Comparison of ENCODE assay signal across 8 cellular contexts in genomic region chr15:36579792-36580431, GRCh38. TPM values are rescaled to one million over a fixed set of nuclear protein-coding genes. Genes with fewer than 3 reads are reported as not detected.
A peak's percentile ranks its signal among the peaks of the same experiment; 100 is the strongest.
DNase-seq lines count a peak whose midpoint lies in the region; ATAC-seq, FAIRE-seq and TF ChIP-seq lines count a peak whose summit lies in the region.

No MANE protein-coding gene starts in this region.

- peak overlapping the region; percentile 71 for H3K27ac ChIP-seq in C4-2B

- no peaks in the 10 kb centered on the region for H3K9me3 Mint-ChIP-seq in WTC11

- H3K4me3 ChIP-seq in fibroblast of mammary gland (ENCODE audit: control insufficient read depth, low read depth, low read length), result peak overlapping the region; percentile 80

- H3K36me3 Mint-ChIP-seq in WTC11, result no peaks in the 10 kb centered on the region

- TF ChIP-seq CTCF in C4-2B (conservative IDR thresholded peaks at IDR 0.05) (no peak), WTC11 (IDR thresholded peaks at IDR 0.05) (no peak), fibroblast of mammary gland (conservative IDR thresholded peaks at IDR 0.05; ENCODE audit: control insufficient read depth, insufficient read depth, low read depth, low read length) (no peak), omental fat pad (IDR thresholded peaks at IDR 0.05) (no peak)

- H3K27ac Mint-ChIP-seq in WTC11, result peak overlapping the region; percentile 99

- no peak for FAIRE-seq in GM19239 (lab: Jason Lieb, UNC)
- no peak for FAIRE-seq in GM12892 (lab: Jason Lieb, UNC)

- DNase-seq in GM19239 (ENCODE audit: insufficient read length, low spot score) (peak; percentile 4), WTC11 (ENCODE audit: low spot score) (no peak), fibroblast of mammary gland (ENCODE audit: low read depth) (peak; percentile 40), omental fat pad (ENCODE audit: low spot score) (no peak), GM12892 (ENCODE audit: insufficient read length) (no peak), NCI-H446 treated with DMSO at 0.1 percent for 48 hours (lab: John Stamatoyannopoulos, UW) (no peak)

- H3K27me3 Mint-ChIP-seq in WTC11 (ENCODE audit: low read depth), result no peaks in the 10 kb centered on the region

- ATAC-seq in HG03457 (IDR thresholded peaks at IDR 0.05; ENCODE audit: unreplicated experiment), result peak; percentile 23
- peak; percentile 54 for ATAC-seq in WTC11
- ATAC-seq in omental fat pad (ENCODE audit: low FRiP score), result peak; percentile 57

- CTCF ChIA-PET in WTC11 (lab: Charles Lee), result interaction anchor here (1.2 kb wide), 1 partner anchor 298 kb away, joined by 4 read pairs; no protein-coding TSS in a partner anchor

- no peak for TF ChIP-seq POLR2A in GM12892 (IDR thresholded peaks at IDR 0.05; ENCODE audit: low read depth, low read length)

- H3K4me3 Mint-ChIP-seq in WTC11, result peak overlapping the region; percentile 82

- POLR2A ChIA-PET in WTC11 (lab: Charles Lee), result interaction anchor here (1.1 kb wide), 1 partner anchor 8 kb away, joined by 4 read pairs; no protein-coding TSS in a partner anchor

- peaks cover 30% of the 10 kb centered on the region for H3K4me1 Mint-ChIP-seq in WTC11

TF ChIP-seq in WTC11, 78 proteins besides CTCF, POLR2A, EP300 and RAD21:
- TF ChIP-seq FOXJ3 (CRISPR knock-in tag; IDR thresholded peaks at IDR 0.05; ENCODE audit: borderline replicate concordance) (no peak), ZNF423 (CRISPR knock-in tag; IDR thresholded peaks at IDR 0.05) (no peak), ZNF263 (CRISPR knock-in tag; IDR thresholded peaks at IDR 0.05; ENCODE audit: low read depth) (no peak), CREB1 (CRISPR knock-in tag; IDR thresholded peaks at IDR 0.05) (no peak), GABPB1 (CRISPR knock-in tag; IDR thresholded peaks at IDR 0.05) (no peak), TCF7 (CRISPR knock-in tag; IDR thresholded peaks at IDR 0.05; ENCODE audit: low read depth) (0 out of 2 replicates have a peak, but pooled peaks have one; percentile 36), KAT7 (CRISPR knock-in tag; IDR thresholded peaks at IDR 0.05; ENCODE audit: borderline replicate concordance) (no peak), MAX (CRISPR knock-in tag; IDR thresholded peaks at IDR 0.05) (peak; percentile 75), ZBTB21 (CRISPR knock-in tag; IDR thresholded peaks at IDR 0.05; ENCODE audit: borderline replicate concordance) (no peak), ATF2 (CRISPR knock-in tag; IDR thresholded peaks at IDR 0.05; ENCODE audit: borderline replicate concordance, low read depth) (no peak), ZNF532 (CRISPR knock-in tag; IDR thresholded peaks at IDR 0.05; ENCODE audit: borderline replicate concordance) (no peak), MLX (CRISPR knock-in tag; IDR thresholded peaks at IDR 0.05) (no peak), PRRX2 (CRISPR knock-in tag; IDR thresholded peaks at IDR 0.05) (no peak), ZNF232 (CRISPR knock-in tag; IDR thresholded peaks at IDR 0.05) (no peak)

RNA-seq across cellular contexts. Expression of gene CDIN1, which starts 0.5 kb away (rescaled TPM):
- total RNA-seq in WTC11 (2021) (13.1 to 19.9 TPM (median 13.9 TPM) in 3 replicates), omental fat pad (10 to 100 TPM in 1 of 4 donors, 1 to 10 TPM in 3; 6.0 to 15.0 (median 8.0) TPM)
- polyA plus RNA-seq in GM12892 (2012; ENCODE audit: missing spikeins), result 6.4 TPM

Comparison
In these comparisons a context has a peak if more than half of its experiments do, and no peak if none do; other contexts are left out.
1. DNase-seq: peak in GM19239 (single experiment) and fibroblast of mammary gland (single experiment); none in WTC11 (single experiment), omental fat pad (single experiment), GM12892 (single experiment) and NCI-H446 treated with DMSO at 0.1 percent for 48 hours (single experiment).
2. Peak in every context shown above with its lines, with median percentiles within 50 percentile points of each other: ATAC-seq.